Comparison of ENCODE assay signal across 9 cellular contexts in genomic region chr16:2429771-2430663, GRCh38. TPM values are rescaled to one million over a fixed set of nuclear protein-coding genes. Genes with fewer than 3 reads are reported as not detected.
DNase-seq lines count a peak whose midpoint lies in the region; ATAC-seq, FAIRE-seq and TF ChIP-seq lines count a peak whose summit lies in the region.
"Had no signal": no experiment of that assay in that cellular context is flagged by ENCODE, and none has a peak within 500 bp of the region (broad histone marks: within the 10 kb centered on the region; RNA-seq: fewer than 3 reads in every experiment).

No MANE protein-coding gene starts in this region.

- H3K27me3 ChIP-seq in BJ (ENCODE audit: control insufficient read depth, insufficient read depth, low read length): no peaks in the 10 kb centered on the region

- CTCF ChIA-PET in BJ (lab: Yijun Ruan, JAX): interaction anchor here (0.7 to 1.8 kb wide), 6 partner anchors 17 to 90 kb away, joined by 3 to 5 read pairs (median 4); partner anchors contain the start of gene ABCA3

- peaks cover 18% of the 10 kb centered on the region for H3K4me1 Mint-ChIP-seq in activated naive CD8-positive, alpha-beta T cell treated with anti-CD3 and anti-CD28 coated beads, Interleukin-2, amount 50 U/mL, for 24 hours

- peaks cover 6% of the 10 kb centered on the region for H3K36me3 ChIP-seq in BJ (ENCODE audit: control insufficient read depth, insufficient read depth, low read length)

- ATAC-seq in activated naive CD8-positive, alpha-beta T cell treated with anti-CD3 and anti-CD28 coated beads, Interleukin-2, amount 50 U/mL, for 24 hours: no peak

- POLR2A ChIA-PET in BJ (lab: Charles Lee): no interaction called here

- H3K9me3 Mint-ChIP-seq in activated naive CD8-positive, alpha-beta T cell treated with anti-CD3 and anti-CD28 coated beads, Interleukin-2, amount 50 U/mL, for 24 hours: no peaks in the 10 kb centered on the region

- peak overlapping the region; percentile 34 for H3K27ac Mint-ChIP-seq in activated naive CD8-positive, alpha-beta T cell treated with anti-CD3 and anti-CD28 coated beads, Interleukin-2, amount 50 U/mL, for 24 hours

- H3K4me3 ChIP-seq in BJ (ENCODE audit: low read depth, low read length) (peak overlapping the region; percentile 80), retinal pigment epithelial cell (ENCODE audit: low read length) (peak overlapping the region; percentile 70)

- FAIRE-seq in GM19239 (lab: Jason Lieb, UNC): peak; percentile 67

- H3K4me3 Mint-ChIP-seq in activated naive CD8-positive, alpha-beta T cell treated with anti-CD3 and anti-CD28 coated beads, Interleukin-2, amount 50 U/mL, for 24 hours: peak overlapping the region; percentile 90

- TF ChIP-seq CTCF in BJ (IDR thresholded peaks at IDR 0.05; ENCODE audit: insufficient read depth, low read depth, low read length): peak; percentile 19; the same call in 1 of the 2 replicates
- TF ChIP-seq CTCF in retinal pigment epithelial cell (conservative IDR thresholded peaks at IDR 0.05; ENCODE audit: low read depth, low read length): no peak

- peaks cover 30% of the 10 kb centered on the region for H3K36me3 Mint-ChIP-seq in activated naive CD8-positive, alpha-beta T cell treated with anti-CD3 and anti-CD28 coated beads, Interleukin-2, amount 50 U/mL, for 24 hours (ENCODE audit: low read depth)

- no peaks in the 10 kb centered on the region for H3K27me3 Mint-ChIP-seq in activated naive CD8-positive, alpha-beta T cell treated with anti-CD3 and anti-CD28 coated beads, Interleukin-2, amount 50 U/mL, for 24 hours

- DNase-seq in BJ (ENCODE audit: low read depth): no peak
- DNase-seq in GM19239 (ENCODE audit: insufficient read length, low spot score): no peak
- peak; percentile 37 for DNase-seq in M059J (ENCODE audit: low read depth)
- DNase-seq in activated naive CD8-positive, alpha-beta T cell treated with anti-CD3 and anti-CD28 coated beads, Interleukin-2, amount 50 U/mL, for 24 hours: no peak
- peak; percentile 41 for DNase-seq in hepatic stellate cell (ENCODE audit: low spot score)
- no peak for DNase-seq in retinal pigment epithelial cell (ENCODE audit: low read depth)
- no peak for DNase-seq in central memory CD4-positive, alpha-beta T cell
- DNase-seq in NCI-H1436 (lab: John Stamatoyannopoulos, UW): no peak

RNA-seq across cellular contexts. Expression of gene CCNF, which starts 0.8 kb away (rescaled TPM):
- polyA plus RNA-seq in BJ (2011; rRNA removed): 4.5 and 7.1 TPM in 2 replicates
- polyA minus RNA-seq in BJ (2011; rRNA and poly(A)+ RNA removed): 19.1 and 21.0 TPM in 2 replicates
- 34.3 and 53.2 TPM in 2 replicates for total RNA-seq in M059J (2014; rRNA removed; shearing (Covaris generic))

RNA-seq across cellular contexts. Expression of gene TEDC2, which starts 29.9 kb away (rescaled TPM):
- 2.2 and 3.7 TPM in 2 replicates for polyA plus RNA-seq in BJ (2011; rRNA removed)
- 2.2 and 2.7 TPM in 2 replicates for polyA minus RNA-seq in BJ (2011; rRNA and poly(A)+ RNA removed)
- 22.6 and 22.8 TPM in 2 replicates for total RNA-seq in M059J (2014; rRNA removed; shearing (Covaris generic))

RNA-seq across cellular contexts. Expression of gene NTN3, which starts 41.1 kb away (rescaled TPM):
- polyA plus RNA-seq in BJ (2011; rRNA removed): 0.09 and 0.12 TPM in 2 replicates
- polyA minus RNA-seq in BJ (2011; rRNA and poly(A)+ RNA removed): 0.24 TPM in 1 of 2 replicates, not detected in the other
- total RNA-seq in M059J (2014; rRNA removed; shearing (Covaris generic)): 0.44 TPM in 1 of 2 replicates, not detected in the other
- total RNA-seq: HT1080 had no signal

RNA-seq across cellular contexts. Expression of gene TBC1D24, which starts 44.9 kb away (rescaled TPM):
- 6.0 and 9.2 TPM in 2 replicates for polyA plus RNA-seq in BJ (2011; rRNA removed)
- 12.1 and 12.5 TPM in 2 replicates for polyA minus RNA-seq in BJ (2011; rRNA and poly(A)+ RNA removed)
- 14.8 and 19.2 TPM in 2 replicates for total RNA-seq in M059J (2014; rRNA removed; shearing (Covaris generic))

Comparison
In these comparisons a context has a peak if more than half of its experiments do, and no peak if none do; other contexts are left out.
1. DNase-seq: peak in M059J (single experiment) and hepatic stellate cell (single experiment); none in BJ (single experiment), GM19239 (single experiment), activated naive CD8-positive, alpha-beta T cell treated with anti-CD3 and anti-CD28 coated beads, Interleukin-2, amount 50 U/mL, for 24 hours (single experiment), retinal pigment epithelial cell (single experiment), central memory CD4-positive, alpha-beta T cell (single experiment) and NCI-H1436 (single experiment).